Comparison of ENCODE assay signal across 8 cellular contexts in the genomic region with DNA sequence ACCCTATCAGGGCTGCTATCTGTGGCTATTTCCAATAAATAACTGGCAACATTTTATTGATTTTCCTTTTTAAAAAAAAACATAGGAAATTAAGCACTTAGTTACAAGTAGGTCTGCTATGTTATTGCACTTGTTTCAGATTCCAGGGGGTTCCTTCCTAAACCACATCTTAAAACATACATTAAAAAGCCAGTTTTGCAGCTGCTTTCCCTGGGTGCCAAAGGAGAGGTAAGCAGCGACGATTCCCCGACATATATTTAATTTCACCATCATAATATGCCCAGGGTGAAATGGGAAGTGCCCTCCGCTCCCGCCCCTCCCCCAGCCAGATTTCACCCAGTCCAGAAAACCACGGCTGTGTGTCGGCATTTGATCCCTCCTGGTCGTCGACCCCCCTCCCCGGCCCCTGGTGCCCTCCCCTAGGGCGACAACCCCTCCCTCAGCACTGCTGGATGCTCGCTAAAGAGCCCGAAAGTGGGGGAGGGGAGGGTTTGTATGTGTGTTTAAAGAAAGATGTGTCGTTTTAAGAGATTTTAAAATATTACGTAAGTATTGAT. TPM values are rescaled to one million over a fixed set of nuclear protein-coding genes. Genes with fewer than 3 reads are reported as not detected.
DNase-seq lines count a peak whose midpoint lies in the region; TF ChIP-seq lines count a peak whose summit lies in the region.
"Had no signal": no experiment of that assay in that cellular context is flagged by ENCODE, and none has a peak within 500 bp of the region (broad histone marks: within the 10 kb centered on the region; RNA-seq: fewer than 3 reads in every experiment).

No MANE protein-coding gene starts in this region.

- H3K4me1 ChIP-seq in OCI-LY1 (ENCODE audit: insufficient read depth, low read length, severe bottlenecking), result peaks cover 37% of the 10 kb centered on the region

- H3K4me3 Mint-ChIP-seq in progenitor cell of endocrine pancreas (ENCODE audit: low read depth), result peak overlapping the region; percentile 30

- H3K4me2 ChIP-seq in OCI-LY1 (ENCODE audit: low read length), result peak overlapping the region; percentile 38; the same call in 1 of the 2 replicates

- no peaks in the 10 kb centered on the region for H3K9me3 Mint-ChIP-seq in progenitor cell of endocrine pancreas (ENCODE audit: low read depth)
- H3K9me3 Mint-ChIP-seq: T-helper 1 cell treated with Interleukin-12 subunit alpha and Interleukin-12 subunit beta and Interleukin-4 antibody, amounts not matched to agents 30 μg/mL and 1 μg/mL, for 36 hours had no signal

- H3K27ac Mint-ChIP-seq in progenitor cell of endocrine pancreas, result no peak overlapping the region

- H3K27ac ChIP-seq in OCI-LY1 (ENCODE audit: low read depth, low read length, poor library complexity, severe bottlenecking), result no peak overlapping the region

- no peaks in the 10 kb centered on the region for H4K20me1 ChIP-seq in OCI-LY1 (ENCODE audit: insufficient read depth, low read length)

- H3K9me3 ChIP-seq in OCI-LY1 (ENCODE audit: low read length), result no peaks in the 10 kb centered on the region

- no peak overlapping the region for H2AFZ ChIP-seq in OCI-LY1 (ENCODE audit: low read length)

- no peaks in the 10 kb centered on the region for H3K36me3 Mint-ChIP-seq in progenitor cell of endocrine pancreas (ENCODE audit: insufficient read depth)

- H3K4me3 ChIP-seq in H7 (ENCODE audit: insufficient read depth, low read depth, low read length), result peak overlapping the region; percentile 41
- H3K4me3 ChIP-seq in OCI-LY1 (ENCODE audit: low read depth, low read length, poor library complexity, severe bottlenecking), result peak overlapping the region; percentile 40
- H3K4me3 ChIP-seq in epithelial cell of proximal tubule (ENCODE audit: low read depth, low read length), result peak overlapping the region; percentile 8

- no peaks in the 10 kb centered on the region for H3K9me2 ChIP-seq in OCI-LY1 (ENCODE audit: low read depth, low read length)

- H3K27me3 Mint-ChIP-seq in progenitor cell of endocrine pancreas, result peaks cover 58% of the 10 kb centered on the region

- H3K79me2 ChIP-seq in OCI-LY1 (ENCODE audit: insufficient read depth, low read length), result no peaks in the 10 kb centered on the region

- no peaks in the 10 kb centered on the region; the same call in 1 of the 2 replicates for H3K27me3 ChIP-seq in H7 (ENCODE audit: control insufficient read depth, insufficient read depth, low read length)
- H3K27me3 ChIP-seq in OCI-LY1 (ENCODE audit: insufficient read depth, low read length), result no peaks in the 10 kb centered on the region

- H3K36me3 ChIP-seq in H7 (replicated peaks; ENCODE audit: control insufficient read depth, insufficient read depth, low read length), result no peaks in the 10 kb centered on the region
- H3K36me3 ChIP-seq in OCI-LY1 (ENCODE audit: insufficient read depth, low read length), result no peaks in the 10 kb centered on the region

- no peaks in the 10 kb centered on the region; the same call in 1 of the 2 replicates for H3F3A ChIP-seq in OCI-LY1 (ENCODE audit: insufficient read depth, low read length)

- peaks cover 17% of the 10 kb centered on the region for H3K4me1 Mint-ChIP-seq in progenitor cell of endocrine pancreas (ENCODE audit: low read depth)

- no peak overlapping the region for H3K9ac ChIP-seq in OCI-LY1 (ENCODE audit: low read length)

- TF ChIP-seq CTCF in OCI-LY1 (IDR thresholded peaks at IDR 0.05; ENCODE audit: low read length), result no peak
- TF ChIP-seq CTCF in epithelial cell of proximal tubule (conservative IDR thresholded peaks at IDR 0.05; ENCODE audit: low read depth, low read length), result no peak
- TF ChIP-seq CTCF in progenitor cell of endocrine pancreas (IDR thresholded peaks at IDR 0.05; ENCODE audit: unreplicated experiment), result no peak

- DNase-seq in H7 (peak; percentile 54), epithelial cell of proximal tubule (ENCODE audit: low read depth) (no peak), progenitor cell of endocrine pancreas (ENCODE audit: low spot score, unreplicated experiment) (no peak), AG20443 (ENCODE audit: low spot score) (no peak), NCI-H2029 treated with DMSO at 0.1 percent for 48 hours (lab: John Stamatoyannopoulos, UW) (no peak)
- no peak for DNase-seq in central memory CD4-positive, alpha-beta T cell

RNA-seq across cellular contexts. Expression of a gene that starts 3.1 kb away (rescaled TPM):
- total RNA-seq in H7 (2014; rRNA removed; shearing (Covaris generic)), result 30.5 and 34.9 TPM in 2 replicates
- total RNA-seq in epithelial cell of proximal tubule (3.5 and 4.4 TPM in 2 replicates), progenitor cell of endocrine pancreas (46.2 and 47.9 TPM in 2 replicates)
